1 cellular context compared by ENCODE assay signal in genomic region chr22:44753189-44754042, GRCh38.
TF ChIP-seq lines count a peak whose summit lies in the region.

No MANE protein-coding gene starts in this region.

TF ChIP-seq in H1, 55 proteins besides CTCF, POLR2A, EP300 and RAD21 (continued from another document):
- TF ChIP-seq CHD7 (IDR thresholded peaks at IDR 0.05; ENCODE audit: insufficient replicate concordance, low read length), result no peak
- no peak for TF ChIP-seq PHF8 (conservative IDR thresholded peaks at IDR 0.05; ENCODE audit: low read depth, low read length)
- no peak for TF ChIP-seq ATF2 (IDR thresholded peaks at IDR 0.05; ENCODE audit: low read length)
- TF ChIP-seq CBX5 (IDR thresholded peaks at IDR 0.05; ENCODE audit: low read depth, low read length), result no peak
- TF ChIP-seq FOSL1 (IDR thresholded peaks at IDR 0.05; ENCODE audit: insufficient read depth, low read depth, low read length), result no peak
- TF ChIP-seq JUND (IDR thresholded peaks at IDR 0.05; ENCODE audit: low read length), result no peak
- TF ChIP-seq NANOG (IDR thresholded peaks at IDR 0.05; ENCODE audit: insufficient read depth, low read depth, low read length, poor library complexity, severe bottlenecking), result no peak
- TF ChIP-seq ATF3 (IDR thresholded peaks at IDR 0.05; ENCODE audit: insufficient read depth, low read depth, low read length), result no peak
- no peak for TF ChIP-seq RXRA (IDR thresholded peaks at IDR 0.05; ENCODE audit: insufficient read depth, low read depth, low read length)
